ENCODE assay signal across 1 cellular context in genomic region chr13:49926019-49926418, GRCh38.
TF ChIP-seq lines count a peak whose summit lies in the region.

No MANE protein-coding gene starts in this region.

TF ChIP-seq in GM12878, 131 proteins besides CTCF, POLR2A, EP300 and RAD21 (continued from another document):
- peak; percentile 41; the same call in 1 of the 2 replicates for TF ChIP-seq ATF2 (IDR thresholded peaks at IDR 0.05; ENCODE audit: low read length)
- no peak for TF ChIP-seq ZNF217 (IDR thresholded peaks at IDR 0.05)
- no peak for TF ChIP-seq IRF4 (IDR thresholded peaks at IDR 0.05; ENCODE audit: low read depth, low read length)
- TF ChIP-seq RBBP5 (conservative IDR thresholded peaks at IDR 0.05), result no peak
- TF ChIP-seq BMI1 (IDR thresholded peaks at IDR 0.05; ENCODE audit: borderline replicate concordance), result no peak
- TF ChIP-seq BCL3 (IDR thresholded peaks at IDR 0.05; ENCODE audit: borderline replicate concordance, insufficient read depth, low read depth, low read length, poor library complexity, severe bottlenecking), result no peak
- TF ChIP-seq TCF3 (IDR thresholded peaks at IDR 0.05; ENCODE audit: borderline replicate concordance, insufficient read depth, low read depth, low read length), result no peak
- TF ChIP-seq CBX3 (IDR thresholded peaks at IDR 0.05; ENCODE audit: borderline replicate concordance, low read depth), result no peak
- no peak for TF ChIP-seq POLR2AphosphoS5 (IDR thresholded peaks at IDR 0.05; ENCODE audit: low read length)
- TF ChIP-seq DPF2 (IDR thresholded peaks at IDR 0.05), result no peak
- TF ChIP-seq CREM (IDR thresholded peaks at IDR 0.05; ENCODE audit: low read depth), result 0 out of 2 replicates have a peak, but pooled peaks have one; percentile 19
- 0 out of 2 replicates have a peak, but pooled peaks have one; percentile 25 for TF ChIP-seq MEF2A (IDR thresholded peaks at IDR 0.05; ENCODE audit: insufficient read depth, low read depth, low read length)
- no peak for TF ChIP-seq ZNF274 (IDR thresholded peaks at IDR 0.05; ENCODE audit: insufficient read depth, insufficient read length)
TF ChIP-seq in GM12878: peak in this region for 7.
